ENCODE assay signal across 1 cellular context in the genomic region with DNA sequence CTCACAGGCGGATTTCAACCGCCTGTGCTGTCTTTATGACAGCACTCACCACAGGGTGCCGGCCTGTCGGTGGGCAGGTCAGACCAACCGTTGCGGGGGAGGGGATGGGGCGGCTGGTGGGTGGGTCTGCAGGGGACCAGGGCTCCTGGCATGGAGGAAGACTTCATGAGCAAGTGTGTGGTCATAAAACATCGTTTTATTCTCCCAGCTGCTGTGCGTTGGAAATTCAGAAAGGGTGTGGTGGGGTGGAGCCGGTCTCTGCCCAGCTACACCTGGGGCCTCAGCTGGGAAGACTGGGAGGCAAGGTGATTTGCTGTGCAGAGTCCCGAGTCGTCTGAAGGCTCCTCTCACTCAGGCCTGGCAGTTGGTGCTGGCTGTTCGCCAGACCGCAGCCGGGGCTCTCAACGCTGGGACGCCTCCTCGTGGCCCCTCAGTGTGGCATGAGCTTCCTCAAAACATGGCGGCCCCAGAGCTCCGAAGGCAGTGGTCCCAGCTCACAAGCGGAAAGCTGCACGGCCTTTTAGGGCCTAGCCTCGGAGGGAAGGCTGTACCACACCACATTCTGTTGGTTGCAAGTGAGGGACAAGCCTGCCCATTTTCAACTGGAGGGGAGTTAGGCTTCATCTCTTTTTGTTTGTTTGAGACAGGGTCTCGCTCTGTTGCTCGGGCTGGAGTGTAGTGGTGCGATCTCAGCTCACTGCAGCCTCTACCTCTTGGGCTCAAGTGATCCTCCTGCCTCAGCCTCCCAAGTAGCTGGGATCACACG.
TF ChIP-seq lines count a peak whose summit lies in the region.

No MANE protein-coding gene starts in this region.

TF ChIP-seq in SK-N-SH, 30 proteins besides CTCF, POLR2A, EP300 and RAD21:
- TF ChIP-seq MAX (IDR thresholded peaks at IDR 0.05; ENCODE audit: low read depth) (no peak), CHD2 (IDR thresholded peaks at IDR 0.05; ENCODE audit: low read length, partially characterized antibody) (no peak), ELF1 (IDR thresholded peaks at IDR 0.05) (no peak), IRF3 (IDR thresholded peaks at IDR 0.05; ENCODE audit: low read depth, low read length) (no peak), SMC3 (IDR thresholded peaks at IDR 0.05; ENCODE audit: low read depth, low read length) (no peak), MEF2A (IDR thresholded peaks at IDR 0.05; ENCODE audit: borderline replicate concordance, low read depth) (no peak), MXI1 (IDR thresholded peaks at IDR 0.05; ENCODE audit: low read depth, low read length) (no peak), YY1 (IDR thresholded peaks at IDR 0.05; ENCODE audit: low read depth) (no peak), FOSL2 (IDR thresholded peaks at IDR 0.05; ENCODE audit: borderline replicate concordance, low read depth) (no peak), RCOR1 (IDR thresholded peaks at IDR 0.05; ENCODE audit: low read length) (no peak), NFIC (IDR thresholded peaks at IDR 0.05; ENCODE audit: borderline replicate concordance) (no peak), RFX5 (IDR thresholded peaks at IDR 0.05; ENCODE audit: low read length) (no peak), GABPA (IDR thresholded peaks at IDR 0.05; ENCODE audit: low read depth) (no peak)
- TF ChIP-seq, protein P1, sequence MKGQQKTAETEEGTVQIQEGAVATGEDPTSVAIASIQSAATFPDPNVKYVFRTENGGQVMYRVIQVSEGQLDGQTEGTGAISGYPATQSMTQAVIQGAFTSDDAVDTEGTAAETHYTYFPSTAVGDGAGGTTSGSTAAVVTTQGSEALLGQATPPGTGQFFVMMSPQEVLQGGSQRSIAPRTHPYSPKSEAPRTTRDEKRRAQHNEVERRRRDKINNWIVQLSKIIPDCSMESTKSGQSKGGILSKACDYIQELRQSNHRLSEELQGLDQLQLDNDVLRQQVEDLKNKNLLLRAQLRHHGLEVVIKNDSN (IDR thresholded peaks at IDR 0.05; ENCODE audit: borderline replicate concordance, low read depth), result no peak
TF ChIP-seq in SK-N-SH: peak in this region for 0.
